In the genomic region with DNA sequence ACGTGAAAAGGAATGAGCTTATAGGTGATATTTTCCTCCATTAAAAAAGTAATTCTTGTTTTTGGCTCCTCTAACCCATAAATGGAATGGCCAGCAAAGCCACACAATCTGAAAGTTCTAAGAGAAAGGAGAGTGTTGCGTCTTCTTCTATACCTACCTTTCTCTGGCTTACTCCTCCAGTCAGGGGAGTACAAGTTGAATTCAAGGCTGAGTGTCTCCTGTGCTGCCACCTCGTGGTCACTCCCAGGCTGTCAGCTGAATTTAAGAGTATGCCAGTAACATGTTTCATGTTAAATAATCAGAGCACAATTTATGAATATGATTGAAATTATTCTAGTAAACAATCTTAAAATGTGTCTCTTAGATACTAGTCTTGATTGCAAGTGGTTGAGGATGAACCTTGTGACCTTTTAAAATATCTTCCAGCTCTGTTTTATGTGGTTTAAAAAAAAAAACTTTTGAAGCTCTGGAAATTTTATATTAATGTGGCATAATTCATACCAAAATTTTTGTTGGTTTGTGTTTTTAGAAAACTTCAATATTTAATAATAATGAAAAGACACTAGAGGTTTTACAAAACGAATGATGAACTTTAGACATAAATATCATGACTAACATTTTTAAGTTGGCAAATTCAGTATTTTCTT, we compare ENCODE assay signal across 8 cellular contexts. TPM values are rescaled to one million over a fixed set of nuclear protein-coding genes. Genes with fewer than 3 reads are reported as not detected.
DNase-seq lines count a peak whose midpoint lies in the region; ATAC-seq and TF ChIP-seq lines count a peak whose summit lies in the region.

No MANE protein-coding gene starts in this region.

- H3K27ac ChIP-seq in brain microvascular endothelial cell = no peak overlapping the region

- no peaks in the 10 kb centered on the region for H3K4me1 Mint-ChIP-seq in immature natural killer cell

- no peaks in the 10 kb centered on the region for H3K36me3 ChIP-seq in brain microvascular endothelial cell (replicated peaks)

- in situ Hi-C loops in brain microvascular endothelial cell (cut with HindIII; ENCODE audit: low pct_ligation_motif_present, low sequenced_read_pairs) = no loop called here

- peaks cover 2 to 6% (median 3%) of the 10 kb centered on the region in 3 donors for H3K27me3 Mint-ChIP-seq in immature natural killer cell (ENCODE audit: low read depth in 3 of 3)

- TF ChIP-seq CTCF in brain microvascular endothelial cell (IDR thresholded peaks at IDR 0.05; ENCODE audit: low read depth, low read length, missing control alignments) = peak; percentile 88

- H3K27me3 ChIP-seq in brain microvascular endothelial cell (replicated peaks) = no peaks in the 10 kb centered on the region

- H3K4me3 ChIP-seq in brain microvascular endothelial cell (ENCODE audit: low read depth, low read length) = no peak overlapping the region

- no peak overlapping the region for H3K27ac Mint-ChIP-seq in immature natural killer cell

- peak; percentile 74 for DNase-seq in SIG-M5 treated with dmso at 0.1 percent for 504 hours (lab: John Stamatoyannopoulos, UW; ENCODE audit: unreplicated experiment)
- no peak for DNase-seq in SIG-M5 (lab: John Stamatoyannopoulos, UW)
- DNase-seq in NCI-H2107 (lab: John Stamatoyannopoulos, UW) = peak; percentile 19
- peak; percentile 67 for DNase-seq in UCSD-AML1 (lab: John Stamatoyannopoulos, UW; ENCODE audit: unreplicated experiment)
- DNase-seq in brain microvascular endothelial cell = peak; percentile 87
- peak in 2 of 3 donors; percentile 2 to 19 for DNase-seq in immature natural killer cell
- DNase-seq in stimulated activated CD4-positive, alpha-beta T cell treated with anti-CD3 and anti-CD28 coated beads, Interleukin-1b, Interleukin-23, amount 100 ng/mL, for 1 hour (ENCODE audit: low read depth in 2 of 2) = peak; percentile 33 to 59

- no peak overlapping the region for H3K4me3 Mint-ChIP-seq in immature natural killer cell

- peaks cover 0 to 2% (median 0%) of the 10 kb centered on the region in 6 donors for H3K9me3 Mint-ChIP-seq in immature natural killer cell

- no peaks in the 10 kb centered on the region for H3K36me3 Mint-ChIP-seq in immature natural killer cell

- ATAC-seq in HG02973 (IDR thresholded peaks at IDR 0.05; ENCODE audit: unreplicated experiment) = peak; percentile 87

RNA-seq across cellular contexts. Expression of a gene that starts 31.7 kb away (rescaled TPM):
- polyA plus RNA-seq in immature natural killer cell = not detected
